ENCODE assay signal across 30 cellular contexts in genomic region chr13:88125055-88125454, GRCh38.
"Had no signal": no experiment of that assay in that cellular context is flagged by ENCODE, and none has a peak within 500 bp of the region (broad histone marks: within the 10 kb centered on the region; RNA-seq: fewer than 3 reads in every experiment).

No MANE protein-coding gene starts in this region.

- H3K4me3 ChIP-seq: adrenal gland, body of pancreas, breast epithelium had no signal

- H3K4me1 ChIP-seq: adrenal gland, body of pancreas, breast epithelium had no signal

- H3K27ac ChIP-seq: adrenal gland, body of pancreas, brain microvascular endothelial cell, breast epithelium, VCaP had no signal

- ATAC-seq: activated CD8-positive, alpha-beta T cell treated with anti-CD3 and anti-CD28 coated beads for 36 hours; activated naive CD4-positive, alpha-beta T cell treated with anti-CD3 and anti-CD28 coated beads, Interleukin-2, amount 50 U/mL, for 72 hours; activated T-cell treated with anti-CD3 and anti-CD28 coated beads, Interleukin-2, amount 50 U/mL, for 4 hours; activated T-cell treated with anti-CD3 and anti-CD28 coated beads, Interleukin-2, amount 50 U/mL, for 72 hours; activated T-helper 17 cell treated with anti-CD3 and anti-CD28 coated beads, Interleukin-2, amount 50 U/mL, for 72 hours; body of pancreas had no signal

- H3K36me3 ChIP-seq: adrenal gland, brain microvascular endothelial cell, breast epithelium had no signal

- DNase-seq: activated B cell treated with CpG ODN at 0.5 μM for 24 hours; activated CD4-positive, alpha-beta memory T cell treated with anti-CD3 and anti-CD28 coated beads for 36 hours; activated CD4-positive, alpha-beta T cell treated with anti-CD3 and anti-CD28 coated beads for 4 hours; activated CD4-positive, alpha-beta T cell treated with anti-CD3 and anti-CD28 coated beads, Interleukin-2, amount 10 ng/mL, durations not matched to agents 24 days and 14 days; activated CD4-positive, alpha-beta T cell treated with anti-CD3 and anti-CD28 coated beads, Interleukin-2, amount 50 U/mL, for 1 hour; activated CD4-positive, alpha-beta T cell treated with anti-CD3 and anti-CD28 coated beads, Interleukin-2, amount 50 U/mL, for 4 hours; activated CD4-positive, CD25-positive, alpha-beta regulatory T cell treated with anti-CD3 and anti-CD28 coated beads, Interleukin-2, amount 50 U/mL, for 72 hours; activated CD8-positive, alpha-beta memory T cell treated with anti-CD3 and anti-CD28 coated beads, Interleukin-2, amount 50 U/mL, for 4 hours; activated CD8-positive, alpha-beta T cell treated with anti-CD3 and anti-CD28 coated beads for 36 hours; activated effector memory CD4-positive, alpha-beta T cell treated with anti-CD3 and anti-CD28 coated beads, Interleukin-2, amount 50 U/mL, for 16 hours; activated gamma-delta T cell treated with Interleukin-2 at 50 U/mL for 16 hours; activated naive CD4-positive, alpha-beta T cell; activated naive CD4-positive, alpha-beta T cell treated with anti-CD3 and anti-CD28 coated beads for 36 hours; activated naive CD4-positive, alpha-beta T cell treated with anti-CD3 and anti-CD28 coated beads, Interleukin-2, amount 50 U/mL, for 16 hours; activated T-cell treated with anti-CD3 and anti-CD28 coated beads for 4 hours; activated T-cell treated with anti-CD3 and anti-CD28 coated beads, Interleukin-2, amount 50 U/mL, for 1 hour; activated T-cell treated with anti-CD3 and anti-CD28 coated beads, Interleukin-2, amount 50 U/mL, for 4 hours; activated T-cell treated with anti-CD3 and anti-CD28 coated beads, Interleukin-2, amount 50 U/mL, for 72 hours; adrenal gland; amniotic stem cell; aorta; body of pancreas; brain microvascular endothelial cell; central memory CD4-positive, alpha-beta T cell; T-helper 2 cell; T-helper 9 cell had no signal

- H3K9me3 ChIP-seq: adrenal gland, body of pancreas, breast epithelium had no signal

- H3K27me3 ChIP-seq: adrenal gland, body of pancreas, brain microvascular endothelial cell, breast epithelium had no signal
